Comparison of ENCODE assay signal across 21 cellular contexts in genomic region chr11:134751161-134751560, GRCh38.
DNase-seq lines count a peak whose midpoint lies in the region; TF ChIP-seq lines count a peak whose summit lies in the region.
"Had no signal": no experiment of that assay in that cellular context is flagged by ENCODE, and none has a peak within 500 bp of the region (broad histone marks: within the 10 kb centered on the region; RNA-seq: fewer than 3 reads in every experiment).

No MANE protein-coding gene starts in this region.

- no peak overlapping the region for H2BK5ac ChIP-seq in H9 (ENCODE audit: insufficient read length, low read length)

- H3K4me1 Mint-ChIP-seq in osteocyte (ENCODE audit: unreplicated experiment) (peaks cover 2% of the 10 kb centered on the region), H9 (peaks cover 13 to 19% of the 10 kb centered on the region in 2 experiments)

- H4K20me1 ChIP-seq in H9 (ENCODE audit: control insufficient read depth, insufficient read depth, insufficient read length), result no peaks in the 10 kb centered on the region

- H3K9me3 ChIP-seq in esophagus muscularis mucosa, result peaks cover 0 to 11% (median 4%) of the 10 kb centered on the region in 4 donors
- H3K9me3 ChIP-seq in H9 (ENCODE audit: control insufficient read depth, low read depth, low read length), result peaks cover 10% of the 10 kb centered on the region
- H3K9me3 ChIP-seq: BE2C, SJSA1 had no signal

- H3K79me2 ChIP-seq in H9 (ENCODE audit: insufficient read depth, low read length), result no peaks in the 10 kb centered on the region

- no peak for TF ChIP-seq POLR2A in esophagus muscularis mucosa (IDR thresholded peaks at IDR 0.05; ENCODE audit: low read depth)

- no peak overlapping the region for H3T11ph ChIP-seq in H9 (ENCODE audit: low read length)

- H3K4me1 ChIP-seq in esophagus muscularis mucosa (no peaks in the 10 kb centered on the region), H9 (ENCODE audit: insufficient read depth, low read length) (no peaks in the 10 kb centered on the region)
- H3K4me1 ChIP-seq: BE2C, SJSA1 had no signal

- H2BK12ac ChIP-seq in H9 (ENCODE audit: insufficient read length, low read depth, low read length), result no peak overlapping the region

- H2BK15ac ChIP-seq in H9 (ENCODE audit: low read depth, low read length), result no peak overlapping the region

- H3K4ac ChIP-seq in H9 (ENCODE audit: low read depth, low read length), result no peak overlapping the region

- no peak overlapping the region; the same call in 1 of the 2 replicates for H3K14ac ChIP-seq in H9 (ENCODE audit: insufficient read depth, low read length)

- H4K5ac ChIP-seq in H9 (ENCODE audit: insufficient read length, low read depth, low read length), result no peak overlapping the region

- H3K4me3 ChIP-seq in esophagus muscularis mucosa, result no peak overlapping the region
- H3K4me3 ChIP-seq: SJSA1 had no signal

- H3K27ac Mint-ChIP-seq in osteocyte (ENCODE audit: unreplicated experiment), result no peak overlapping the region
- H3K27ac Mint-ChIP-seq in H9, result no peak overlapping the region

- no peaks in the 10 kb centered on the region for H3K36me3 ChIP-seq in esophagus muscularis mucosa
- H3K36me3 ChIP-seq: BE2C, SJSA1 had no signal

- H3K23me2 ChIP-seq in H9 (ENCODE audit: insufficient read length, low read depth, low read length, poor library complexity, severe bottlenecking), result no peaks in the 10 kb centered on the region

- H3K18ac ChIP-seq in H9 (ENCODE audit: insufficient read length, low read depth, low read length), result no peak overlapping the region

- H3K36me3 Mint-ChIP-seq in osteocyte (ENCODE audit: unreplicated experiment) (no peaks in the 10 kb centered on the region), H9 (ENCODE audit: insufficient read depth in 1 of 3, low read depth in 3 of 3) (peaks cover 7 to 25% (median 8%) of the 10 kb centered on the region in 3 experiments)

- no peak overlapping the region for H3K23ac ChIP-seq in H9 (ENCODE audit: insufficient read length, low read depth, low read length)

- H3K27ac ChIP-seq in esophagus muscularis mucosa (replicated peaks in 1 of 4) (no peak overlapping the region), H9 (ENCODE audit: insufficient read length, low read depth, low read length) (no peak overlapping the region)
- H3K27ac ChIP-seq: 22Rv1, SJSA1 had no signal

- H3K27me3 ChIP-seq in esophagus muscularis mucosa, result peaks cover 0 to 7% (median 0%) of the 10 kb centered on the region in 4 donors
- no peaks in the 10 kb centered on the region for H3K27me3 ChIP-seq in H9 (ENCODE audit: insufficient read depth, low read length)
- H3K27me3 ChIP-seq: SJSA1 had no signal

- H2AK5ac ChIP-seq in H9 (ENCODE audit: insufficient read length, low read length), result no peak overlapping the region

- TF ChIP-seq CTCF in esophagus muscularis mucosa (IDR thresholded peaks at IDR 0.05) (no peak), osteocyte (IDR thresholded peaks at IDR 0.05) (no peak), H9 (conservative IDR thresholded peaks at IDR 0.05) (no peak)

- no peak overlapping the region for H4K8ac ChIP-seq in H9 (replicated peaks; ENCODE audit: insufficient read length, low read depth, low read length)

- no peak overlapping the region for H3K9ac ChIP-seq in H9 (ENCODE audit: extremely low read depth, insufficient read length, low read length)

- TF ChIP-seq EP300 in esophagus muscularis mucosa (IDR thresholded peaks at IDR 0.05), result no peak

- H4K91ac ChIP-seq in H9 (ENCODE audit: insufficient read length, low read depth, low read length), result no peak overlapping the region

- no peak overlapping the region for H3K4me3 Mint-ChIP-seq in osteocyte (ENCODE audit: unreplicated experiment)
- no peak overlapping the region for H3K4me3 Mint-ChIP-seq in H9

- peaks cover 18% of the 10 kb centered on the region for H3K9me3 Mint-ChIP-seq in osteocyte (ENCODE audit: unreplicated experiment)
- peaks cover 21 to 28% of the 10 kb centered on the region in 2 experiments for H3K9me3 Mint-ChIP-seq in H9

- DNase-seq in activated CD8-positive, alpha-beta memory T cell treated with anti-CD3 and anti-CD28 coated beads for 24 hours, result peak; percentile 21
- no peak for DNase-seq in activated CD8-positive, alpha-beta memory T cell treated with anti-CD3 and anti-CD28 coated beads, Interleukin-2, amount 50 U/mL, for 4 hours
- DNase-seq in D341Med (ENCODE audit: low spot score) (peak; percentile 14), esophagus muscularis mucosa (ENCODE audit: extremely low spot score) (peak; percentile 62), osteocyte (ENCODE audit: extremely low spot score, unreplicated experiment) (peak; percentile 66), NCI-H526 (lab: John Stamatoyannopoulos, UW) (no peak), H9 (no peak)
- DNase-seq in activated CD4-positive, CD25-positive, alpha-beta regulatory T cell (lab: John Stamatoyannopoulos, UW), result no peak
- DNase-seq: BE2C; Karpas-422; NCI-H1092 treated with DMSO at 0.1 percent for 48 hours; NCI-H1436; NCI-H187; NCI-H2107; NCI-H524; NCI-H774; NK-92 treated with Interleukin-12 subunit alpha and Interleukin-12 subunit beta, amount 100 ng/mL, for 24 hours; PC-3; Right ventricle myocardium superior had no signal

- H2AFZ ChIP-seq in H9 (ENCODE audit: low read length), result no peak overlapping the region

- H3K4me2 ChIP-seq in H9 (ENCODE audit: insufficient read depth, insufficient read length, low read length), result no peak overlapping the region

- no peak overlapping the region for H2BK120ac ChIP-seq in H9 (ENCODE audit: low read depth, low read length, poor library complexity, severe bottlenecking)

- 79% methylated on average over 7 of the region's 7 CpGs for WGBS in esophagus muscularis mucosa
- WGBS in H9 (ENCODE audit: extremely low coverage, insufficient read length, low lambda C conversion rate), result no CpG with 5 or more reads among the region's 7 CpGs

- H3K27me3 Mint-ChIP-seq in osteocyte (ENCODE audit: unreplicated experiment) (no peaks in the 10 kb centered on the region), H9 (ENCODE audit: low read depth) (peaks cover 43% of the 10 kb centered on the region)

- H3K56ac ChIP-seq in H9 (ENCODE audit: insufficient read length, low read depth, low read length), result no peak overlapping the region

- H3K79me1 ChIP-seq in H9 (ENCODE audit: insufficient read depth, low read depth, low read length, poor library complexity, severe bottlenecking), result no peaks in the 10 kb centered on the region

- intact Hi-C loops in esophagus muscularis mucosa (cut with DNase I), result no loop called here

- no peak overlapping the region for H2BK20ac ChIP-seq in H9 (ENCODE audit: low read depth, low read length, poor library complexity, severe bottlenecking)

Comparison
In these comparisons a context has a peak if more than half of its experiments do, and no peak if none do; other contexts are left out.
1. DNase-seq: peak in activated CD8-positive, alpha-beta memory T cell treated with anti-CD3 and anti-CD28 coated beads for 24 hours (single experiment), D341Med (single experiment), esophagus muscularis mucosa (single experiment) and osteocyte (single experiment); none in activated CD8-positive, alpha-beta memory T cell treated with anti-CD3 and anti-CD28 coated beads, Interleukin-2, amount 50 U/mL, for 4 hours (single experiment), activated CD4-positive, CD25-positive, alpha-beta regulatory T cell (0 of 4), NCI-H526 (0 of 2) and H9 (single experiment).